In the genomic region with DNA sequence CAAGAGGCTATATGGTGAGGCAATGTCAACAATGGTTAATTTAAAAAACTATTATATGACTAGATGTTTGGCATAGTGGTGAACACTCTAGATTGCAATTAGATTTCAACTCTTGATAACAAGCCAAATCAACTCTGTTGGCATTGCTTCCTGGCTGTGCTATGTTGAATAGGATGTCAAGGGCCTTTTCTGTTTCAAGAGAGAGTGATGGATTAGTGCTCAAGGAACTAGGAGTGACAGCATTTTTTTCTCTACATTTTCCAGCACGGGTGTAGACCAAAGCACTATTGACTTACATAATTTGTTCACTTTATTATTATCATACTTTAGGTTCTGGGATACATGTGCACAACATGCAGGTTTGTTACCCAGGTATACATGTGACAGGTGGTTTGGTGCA, we compare ENCODE assay signal across 15 cellular contexts.
"Had no signal": no experiment of that assay in that cellular context is flagged by ENCODE, and none has a peak within 500 bp of the region (broad histone marks: within the 10 kb centered on the region; RNA-seq: fewer than 3 reads in every experiment).

No MANE protein-coding gene starts in this region.

- ATAC-seq: activated CD4-positive, CD25-positive, alpha-beta regulatory T cell treated with anti-CD3 and anti-CD28 coated beads, Interleukin-2, amount 50 U/mL, for 24 hours; sciatic nerve had no signal

- H3K4me1 Mint-ChIP-seq: activated naive CD8-positive, alpha-beta T cell treated with anti-CD3 and anti-CD28 coated beads, Interleukin-2, amount 10 ng/mL, durations not matched to agents 7 days and 5 days; naive B cell had no signal

- H3K9me3 Mint-ChIP-seq: type B pancreatic cell had no signal

- DNase-seq: activated CD4-positive, alpha-beta T cell treated with anti-CD3 and anti-CD28 coated beads, Interleukin-2, amount 50 U/mL, for 1 hour; activated CD8-positive, alpha-beta memory T cell treated with anti-CD3 and anti-CD28 coated beads for 24 hours; activated naive CD4-positive, alpha-beta T cell; activated naive CD8-positive, alpha-beta T cell treated with anti-CD3 and anti-CD28 coated beads, Interleukin-2, amount 10 ng/mL, durations not matched to agents 7 days and 5 days; anterior cingulate cortex; effector memory CD4-positive, alpha-beta T cell; foreskin fibroblast; hippocampal formation; left ventricle myocardium inferior; naive B cell; ovary had no signal

- H3K36me3 Mint-ChIP-seq: activated naive CD8-positive, alpha-beta T cell treated with anti-CD3 and anti-CD28 coated beads, Interleukin-2, amount 10 ng/mL, durations not matched to agents 7 days and 5 days; naive B cell; type B pancreatic cell had no signal

- H3K27me3 Mint-ChIP-seq: activated naive CD8-positive, alpha-beta T cell treated with anti-CD3 and anti-CD28 coated beads, Interleukin-2, amount 10 ng/mL, durations not matched to agents 7 days and 5 days; naive B cell; stimulated activated naive CD8-positive, alpha-beta T cell treated with anti-CD3 and anti-CD28 coated beads, Interleukin-15, Interleukin-2, amounts not matched to agents 100 ng/mL and 50 ng/mL, for 24 hours had no signal

- H3K4me3 Mint-ChIP-seq: activated naive CD8-positive, alpha-beta T cell treated with anti-CD3 and anti-CD28 coated beads, Interleukin-2, amount 10 ng/mL, durations not matched to agents 7 days and 5 days; naive B cell; stimulated activated naive CD8-positive, alpha-beta T cell treated with anti-CD3 and anti-CD28 coated beads, Interleukin-15, Interleukin-2, amounts not matched to agents 100 ng/mL and 50 ng/mL, for 24 hours; type B pancreatic cell had no signal

- H3K27ac Mint-ChIP-seq: activated naive CD8-positive, alpha-beta T cell treated with anti-CD3 and anti-CD28 coated beads, Interleukin-2, amount 10 ng/mL, durations not matched to agents 7 days and 5 days; naive B cell; stimulated activated naive CD8-positive, alpha-beta T cell treated with anti-CD3 and anti-CD28 coated beads, Interleukin-15, Interleukin-2, amounts not matched to agents 100 ng/mL and 50 ng/mL, for 24 hours; type B pancreatic cell had no signal
